11 cellular contexts compared by ENCODE assay signal in genomic region chr1:46285730-46286477, GRCh38. TPM values are rescaled to one million over a fixed set of nuclear protein-coding genes. Genes with fewer than 3 reads are reported as not detected.
DNase-seq lines count a peak whose midpoint lies in the region; ATAC-seq and FAIRE-seq lines count a peak whose summit lies in the region.
"Had no signal": no experiment of that assay in that cellular context is flagged by ENCODE, and none has a peak within 500 bp of the region (broad histone marks: within the 10 kb centered on the region; RNA-seq: fewer than 3 reads in every experiment).

No MANE protein-coding gene starts in this region.

- peaks cover 21% of the 10 kb centered on the region for H3K4me1 Mint-ChIP-seq in activated CD4-positive, alpha-beta T cell treated with anti-CD3 and anti-CD28 coated beads for 36 hours
- peaks cover 2 to 18% (median 5%) of the 10 kb centered on the region in 3 donors for H3K4me1 Mint-ChIP-seq in T-cell

- 90% methylated on average over 27 of the region's 27 CpGs for WGBS in ectodermal cell, 2 experiments
- 89 to 91% (median 89%) methylated on average over 26 to 27 of the region's 27 CpGs for WGBS in small intestine, 3 donors

- peak; percentile 93 for ATAC-seq in activated CD4-positive, alpha-beta T cell treated with anti-CD3 and anti-CD28 coated beads for 36 hours
- ATAC-seq in T-cell (replicated peaks in 1 of 4) (peak in 3 of 4 experiments; percentile 64 to 81 (median 70)), HG02852 (IDR thresholded peaks at IDR 0.05; ENCODE audit: unreplicated experiment) (no peak)

- peak; percentile 83 for DNase-seq in activated CD4-positive, alpha-beta T cell treated with anti-CD3 and anti-CD28 coated beads for 36 hours
- no peak for DNase-seq in activated CD4-positive, alpha-beta T cell treated with anti-CD3 and anti-CD28 coated beads, Interleukin-2, amount 50 U/mL, for 4 hours
- DNase-seq in T-cell: peak in 11 of 34 experiments; percentile 4 to 33 (median 10)
- DNase-seq in stimulated activated CD8-positive, alpha-beta memory T cell treated with anti-CD3 and anti-CD28 coated beads, Interleukin-7, amount 100 ng/mL, for 48 hours (ENCODE audit: extremely low read depth in 1 of 2, low read depth in 1 of 2): peak; percentile 18 to 56
- no peak for DNase-seq in small intestine
- no peak for DNase-seq in G401 (ENCODE audit: low spot score)
- DNase-seq: amygdala had no signal

- peak overlapping the region; percentile 83 for H3K27ac Mint-ChIP-seq in activated CD4-positive, alpha-beta T cell treated with anti-CD3 and anti-CD28 coated beads for 36 hours
- H3K27ac Mint-ChIP-seq in T-cell: peak overlapping the region; percentile 37 to 68

- H3K9me3 ChIP-seq in ectodermal cell (ENCODE audit: control insufficient read depth, low read length): no peaks in the 10 kb centered on the region
- H3K9me3 ChIP-seq in small intestine (ENCODE audit: control insufficient read depth, low read depth): no peaks in the 10 kb centered on the region

- no peak for FAIRE-seq in small intestine (lab: Jason Lieb, UNC)
- FAIRE-seq: GM18507 had no signal

- peaks cover 12% of the 10 kb centered on the region for H3K36me3 ChIP-seq in ectodermal cell (ENCODE audit: control insufficient read depth, insufficient read depth, low read length)
- peaks cover 3 to 15% of the 10 kb centered on the region in 2 donors for H3K36me3 ChIP-seq in small intestine (ENCODE audit: control insufficient read depth in 2 of 2, insufficient read depth in 2 of 2, low read length in 2 of 2)

- H3K4me3 ChIP-seq in ectodermal cell (ENCODE audit: insufficient read depth, low read depth, low read length): no peak overlapping the region
- no peak overlapping the region for H3K4me3 ChIP-seq in small intestine (ENCODE audit: low read depth in 1 of 2, low read length in 2 of 2)

- intact Hi-C loops in activated CD4-positive, alpha-beta T cell treated with anti-CD3 and anti-CD28 coated beads for 36 hours (cut with DNase I, micrococcal nuclease): loop anchor here (1.0 to 5.0 kb wide), 3 partner anchors 17 to 61 kb away; partner anchors contain the start of genes LRRC41 (in 1 of the 2), NSUN4 (in 1 of the 2) and UQCRH (in 1 of the 2)

- CTCF ChIA-PET in activated CD4-positive, alpha-beta T cell treated with anti-CD3 and anti-CD28 coated beads for 36 hours (lab: Charles Lee): interaction anchor here (0.6 to 1.7 kb wide), 6 partner anchors 9 to 1028 kb away, joined by 3 to 7 read pairs (median 3); partner anchors contain the start of genes LRRC41 and UQCRH
- CTCF ChIA-PET in T-cell (lab: Charles Lee): interaction anchor here (0.5 to 0.6 kb wide), 2 partner anchors 16 to 62 kb away, joined by 3 to 4 read pairs; no protein-coding TSS in a partner anchor

- H3K27ac ChIP-seq in ectodermal cell (ENCODE audit: insufficient read depth, low read depth, low read length, poor library complexity, severe bottlenecking): peak overlapping the region; percentile 38
- H3K27ac ChIP-seq in small intestine (ENCODE audit: low read depth in 1 of 2, low read length in 1 of 2): no peak overlapping the region
- H3K27ac ChIP-seq: RWPE1 had no signal

- peaks cover 47% of the 10 kb centered on the region for H3K36me3 Mint-ChIP-seq in activated CD4-positive, alpha-beta T cell treated with anti-CD3 and anti-CD28 coated beads for 36 hours (ENCODE audit: low read depth)
- H3K36me3 Mint-ChIP-seq in T-cell: peaks cover 44% of the 10 kb centered on the region

- no peaks in the 10 kb centered on the region for H3K27me3 Mint-ChIP-seq in activated CD4-positive, alpha-beta T cell treated with anti-CD3 and anti-CD28 coated beads for 36 hours
- no peaks in the 10 kb centered on the region for H3K27me3 Mint-ChIP-seq in T-cell

- H3K9me3 Mint-ChIP-seq in activated CD4-positive, alpha-beta T cell treated with anti-CD3 and anti-CD28 coated beads for 36 hours (ENCODE audit: low read depth): no peaks in the 10 kb centered on the region
- no peaks in the 10 kb centered on the region for H3K9me3 Mint-ChIP-seq in T-cell

- no peak overlapping the region for H3K4me3 Mint-ChIP-seq in activated CD4-positive, alpha-beta T cell treated with anti-CD3 and anti-CD28 coated beads for 36 hours
- H3K4me3 Mint-ChIP-seq in T-cell: no peak overlapping the region

- POLR2A ChIA-PET in activated CD4-positive, alpha-beta T cell treated with anti-CD3 and anti-CD28 coated beads for 36 hours (lab: Charles Lee): interaction anchor here (0.6 to 2.4 kb wide), 4 partner anchors 9 to 273 kb away, joined by 3 to 10 read pairs (median 3); no protein-coding TSS in a partner anchor
- POLR2A ChIA-PET in T-cell (lab: Charles Lee): interaction anchor here in 1 of 2 donors (0.5 kb wide), 1 partner anchor 543 kb away, joined by 7 read pairs; no protein-coding TSS in a partner anchor

- in situ Hi-C loops in G401 (cut with HindIII; ENCODE audit: low sequenced_read_pairs): no loop called here

- H3K4me1 ChIP-seq in ectodermal cell (ENCODE audit: control insufficient read depth, insufficient read depth, low read length) (peaks cover 9% of the 10 kb centered on the region), small intestine (ENCODE audit: control insufficient read depth in 2 of 2, insufficient read depth in 1 of 2, low read depth in 1 of 2, low read length in 1 of 2) (no peaks in the 10 kb centered on the region)

- H3K27me3 ChIP-seq in ectodermal cell (ENCODE audit: control insufficient read depth, insufficient read depth, low read length, poor library complexity, severe bottlenecking) (no peaks in the 10 kb centered on the region), small intestine (ENCODE audit: control insufficient read depth in 2 of 2, insufficient read depth in 2 of 2, low read length in 2 of 2) (no peaks in the 10 kb centered on the region)

RNA-seq across cellular contexts. Expression of gene LRRC41, which starts 17.5 kb away (rescaled TPM):
- 10 to 100 TPM; 33.4 to 34.7 TPM for total RNA-seq in activated CD4-positive, alpha-beta T cell treated with anti-CD3 and anti-CD28 coated beads for 36 hours
- 10 to 100 TPM; 31.4 to 35.3 (median 34.6) TPM for total RNA-seq in T-cell
- 81.1 TPM for polyA plus RNA-seq in ectodermal cell (2013, experiment 1 of 4)
- polyA plus RNA-seq in ectodermal cell (2013, experiment 2 of 4): 80.4 TPM
- 57.3 TPM for polyA plus RNA-seq in ectodermal cell (2013, experiment 3 of 4)
- polyA plus RNA-seq in ectodermal cell (2013, experiment 4 of 4): 64.8 TPM
- 10 to 100 TPM; 20.8 to 34.9 (median 25.3) TPM for polyA plus RNA-seq in small intestine
- total RNA-seq in G401 (2014; rRNA removed; shearing (Covaris generic)): 99.1 and 119 TPM in 2 replicates

RNA-seq across cellular contexts. Expression of gene UQCRH, which starts 17.6 kb away (rescaled TPM):
- 100 to 1,000 TPM; 258 to 391 TPM for total RNA-seq in activated CD4-positive, alpha-beta T cell treated with anti-CD3 and anti-CD28 coated beads for 36 hours
- total RNA-seq in T-cell: 100 to 1,000 TPM in 4 of 5 donors, 10 to 100 TPM in 1; 96.3 to 141 (median 127) TPM
- polyA plus RNA-seq in ectodermal cell (2013, experiment 1 of 4): 471 TPM
- polyA plus RNA-seq in ectodermal cell (2013, experiment 2 of 4): 489 TPM
- 455 TPM for polyA plus RNA-seq in ectodermal cell (2013, experiment 3 of 4)
- polyA plus RNA-seq in ectodermal cell (2013, experiment 4 of 4): 507 TPM
- polyA plus RNA-seq in small intestine: 1,000 to 10,000 TPM in 1 of 3 donors, 100 to 1,000 TPM in 2; 890 to 1,100 (median 939) TPM
- 782 and 965 TPM in 2 replicates for total RNA-seq in G401 (2014; rRNA removed; shearing (Covaris generic))

RNA-seq across cellular contexts. Expression of gene RAD54L, which starts 38.3 kb away (rescaled TPM):
- 10 to 100 TPM; 64.2 to 73.4 TPM for total RNA-seq in activated CD4-positive, alpha-beta T cell treated with anti-CD3 and anti-CD28 coated beads for 36 hours
- total RNA-seq in T-cell: 1 to 10 TPM; 1.1 to 2.8 (median 1.8) TPM
- 51.8 TPM for polyA plus RNA-seq in ectodermal cell (2013, experiment 1 of 4)
- polyA plus RNA-seq in ectodermal cell (2013, experiment 2 of 4): 44.5 TPM
- polyA plus RNA-seq in ectodermal cell (2013, experiment 3 of 4): 30.7 TPM
- 33.2 TPM for polyA plus RNA-seq in ectodermal cell (2013, experiment 4 of 4)
- polyA plus RNA-seq in small intestine: 1 to 10 TPM; 1.9 to 9.7 (median 2.0) TPM
- total RNA-seq in G401 (2014; rRNA removed; shearing (Covaris generic)): 16.8 and 20.6 TPM in 2 replicates

RNA-seq across cellular contexts. Expression of gene NSUN4, which starts 54.7 kb away (rescaled TPM):
- total RNA-seq in activated CD4-positive, alpha-beta T cell treated with anti-CD3 and anti-CD28 coated beads for 36 hours: 10 to 100 TPM; 26.1 to 31.3 TPM
- total RNA-seq in T-cell: 10 to 100 TPM; 24.4 to 29.3 (median 25.0) TPM
- 18.2 TPM for polyA plus RNA-seq in ectodermal cell (2013, experiment 1 of 4)
- polyA plus RNA-seq in ectodermal cell (2013, experiment 2 of 4): 19.2 TPM
- 17.1 TPM for polyA plus RNA-seq in ectodermal cell (2013, experiment 3 of 4)
- 15.8 TPM for polyA plus RNA-seq in ectodermal cell (2013, experiment 4 of 4)
- polyA plus RNA-seq in small intestine: 10 to 100 TPM in 2 of 3 donors, 1 to 10 TPM in 1; 8.3 to 12.9 (median 10.3) TPM
- 14.6 and 20.9 TPM in 2 replicates for total RNA-seq in G401 (2014; rRNA removed; shearing (Covaris generic))

Comparison
In these comparisons a context has a peak if more than half of its experiments do, and no peak if none do; other contexts are left out.
1. DNase-seq: peak in activated CD4-positive, alpha-beta T cell treated with anti-CD3 and anti-CD28 coated beads for 36 hours (single experiment) and stimulated activated CD8-positive, alpha-beta memory T cell treated with anti-CD3 and anti-CD28 coated beads, Interleukin-7, amount 100 ng/mL, for 48 hours (2 of 2); none in activated CD4-positive, alpha-beta T cell treated with anti-CD3 and anti-CD28 coated beads, Interleukin-2, amount 50 U/mL, for 4 hours (0 of 2), small intestine (single experiment) and G401 (single experiment).